Comparison of ENCODE assay signal across 9 cellular contexts in the genomic region with DNA sequence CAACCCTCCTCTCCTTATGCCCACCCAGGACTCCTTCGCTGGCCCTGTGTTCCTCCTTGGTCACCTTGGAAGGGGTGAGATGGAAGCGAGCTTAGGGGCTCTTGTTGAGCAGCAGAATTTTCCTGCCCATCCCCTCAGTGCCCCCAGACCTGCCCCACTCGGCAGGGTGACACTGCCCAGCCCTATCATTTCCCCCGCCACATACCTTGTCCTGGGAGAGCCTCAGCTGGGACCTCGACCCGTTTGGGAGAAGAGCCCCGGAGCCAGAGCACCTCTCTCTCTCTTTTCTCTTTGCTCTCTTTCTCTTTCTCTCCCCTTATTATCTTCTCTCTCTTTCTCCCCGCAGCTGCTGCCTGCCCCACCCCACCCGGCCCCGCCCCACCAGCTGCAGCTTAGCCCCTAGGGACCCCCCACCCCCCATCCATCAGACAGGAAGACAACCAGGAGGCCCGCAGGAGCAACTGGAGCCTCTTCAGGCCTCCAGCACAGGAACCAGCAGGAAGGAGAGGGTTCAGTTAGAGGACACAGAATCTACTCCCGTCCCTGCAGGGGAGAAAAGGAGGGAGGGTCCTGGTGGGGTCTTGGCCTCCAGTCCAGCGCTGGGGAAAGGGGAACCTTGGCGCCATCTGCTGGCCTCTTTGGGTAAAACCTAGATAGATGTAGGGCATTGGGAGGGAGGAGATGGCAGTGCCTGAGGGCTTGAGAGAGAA. TPM values are rescaled to one million over a fixed set of nuclear protein-coding genes. Genes with fewer than 3 reads are reported as not detected.
DNase-seq lines count a peak whose midpoint lies in the region; ATAC-seq and TF ChIP-seq lines count a peak whose summit lies in the region.
"Had no signal": no experiment of that assay in that cellular context is flagged by ENCODE, and none has a peak within 500 bp of the region (broad histone marks: within the 10 kb centered on the region; RNA-seq: fewer than 3 reads in every experiment).

No MANE protein-coding gene starts in this region.

- intact Hi-C loops in activated T-helper 2 cell treated with anti-CD3 and anti-CD28 coated beads, Interferon-gamma antibody, Interleukin-2, Interleukin-4, amounts not matched to agents 10 μg/mL and 5 μg/mL and 100 μg/mL, durations not matched to agents 14 hours and 24 hours and 36 hours (cut with micrococcal nuclease), result loop anchor here (2.0 kb wide), 1 partner anchor 160 kb away; no protein-coding TSS in a partner anchor
- intact Hi-C loops in ovary (cut with DNase I) (loop anchor here in 1 of 4 donors (5.0 kb wide), 2 partner anchors 100 to 160 kb away; no protein-coding TSS in a partner anchor), transverse colon (cut with DNase I; ENCODE audit: low total_unique reads) (no loop called here)

- no peak overlapping the region for H3K27ac Mint-ChIP-seq in activated T-helper 2 cell treated with anti-CD3 and anti-CD28 coated beads, Interferon-gamma antibody, Interleukin-2, Interleukin-4, amounts not matched to agents 10 μg/mL and 5 μg/mL and 100 μg/mL, durations not matched to agents 14 hours and 24 hours and 36 hours

- no peak for ATAC-seq in HG02938 (IDR thresholded peaks at IDR 0.05; ENCODE audit: unreplicated experiment)

- H3K27me3 Mint-ChIP-seq in activated T-helper 2 cell treated with anti-CD3 and anti-CD28 coated beads, Interferon-gamma antibody, Interleukin-2, Interleukin-4, amounts not matched to agents 10 μg/mL and 5 μg/mL and 100 μg/mL, durations not matched to agents 14 hours and 24 hours and 36 hours (ENCODE audit: low read depth), result peaks cover 40% of the 10 kb centered on the region

- TF ChIP-seq EP300 in ovary (IDR thresholded peaks at IDR 0.05), result no peak
- no peak for TF ChIP-seq EP300 in transverse colon (IDR thresholded peaks at IDR 0.05; ENCODE audit: low read depth)

- in situ Hi-C loops in transverse colon (cut with MboI; ENCODE audit: low pct_ligation_motif_present in 1 of 4, low pct_unique_long_range_greater_than_20kb in 1 of 4, low sequenced_read_pairs in 3 of 4), result no loop called here

- TF ChIP-seq POLR2A in ovary (IDR thresholded peaks at IDR 0.05) (no peak), transverse colon (IDR thresholded peaks at IDR 0.05) (no peak)

- peaks cover 9% of the 10 kb centered on the region for H3K4me1 Mint-ChIP-seq in activated T-helper 2 cell treated with anti-CD3 and anti-CD28 coated beads, Interferon-gamma antibody, Interleukin-2, Interleukin-4, amounts not matched to agents 10 μg/mL and 5 μg/mL and 100 μg/mL, durations not matched to agents 14 hours and 24 hours and 36 hours (ENCODE audit: low read depth)

- H3K27me3 ChIP-seq in ovary, result no peaks in the 10 kb centered on the region
- H3K27me3 ChIP-seq in transverse colon, result peaks cover 34% of the 10 kb centered on the region

- H3K9me3 ChIP-seq in ovary, result no peaks in the 10 kb centered on the region
- H3K9me3 ChIP-seq in transverse colon, result no peaks in the 10 kb centered on the region

- H3K4me3 ChIP-seq in ovary (no peak overlapping the region), transverse colon (no peak overlapping the region)

- peaks cover 11% of the 10 kb centered on the region for H3K36me3 Mint-ChIP-seq in activated T-helper 2 cell treated with anti-CD3 and anti-CD28 coated beads, Interferon-gamma antibody, Interleukin-2, Interleukin-4, amounts not matched to agents 10 μg/mL and 5 μg/mL and 100 μg/mL, durations not matched to agents 14 hours and 24 hours and 36 hours (ENCODE audit: low read depth)

- H3K27ac ChIP-seq in ovary (no peak overlapping the region), transverse colon (no peak overlapping the region)

- H3K36me3 ChIP-seq in ovary, result no peaks in the 10 kb centered on the region
- H3K36me3 ChIP-seq in transverse colon, result no peaks in the 10 kb centered on the region

- 28 to 31% (median 29%) methylated on average over 14 of the region's 14 CpGs for WGBS in ovary, 3 donors
- 26 to 39% methylated on average over 4 to 14 of the region's 14 CpGs for WGBS in transverse colon (ENCODE audit: low coverage in 1 of 2), 2 donors

- peaks cover 5% of the 10 kb centered on the region for H3K4me1 ChIP-seq in ovary (ENCODE audit: insufficient read depth)
- peaks cover 5 to 28% (median 15%) of the 10 kb centered on the region in 4 donors for H3K4me1 ChIP-seq in transverse colon

- H3K9me3 Mint-ChIP-seq in activated T-helper 2 cell treated with anti-CD3 and anti-CD28 coated beads, Interferon-gamma antibody, Interleukin-2, Interleukin-4, amounts not matched to agents 10 μg/mL and 5 μg/mL and 100 μg/mL, durations not matched to agents 14 hours and 24 hours and 36 hours, result no peaks in the 10 kb centered on the region

- H3K4me3 Mint-ChIP-seq in activated T-helper 2 cell treated with anti-CD3 and anti-CD28 coated beads, Interferon-gamma antibody, Interleukin-2, Interleukin-4, amounts not matched to agents 10 μg/mL and 5 μg/mL and 100 μg/mL, durations not matched to agents 14 hours and 24 hours and 36 hours (ENCODE audit: low read depth), result no peak overlapping the region

- DNase-seq in DMS 273 treated with DMSO at 0.1 percent for 48 hours (lab: John Stamatoyannopoulos, UW) (peak; percentile 67), Kasumi-1 (lab: John Stamatoyannopoulos, UW) (peak; percentile 39 to 73), RPMI7951 (ENCODE audit: low read depth) (peak; percentile 53), globus pallidus (ENCODE audit: low spot score) (peak; percentile 46), ovary (peak; percentile 67 to 83 (median 80)), transverse colon (peak; percentile 75)
- DNase-seq in activated T-helper 2 cell treated with anti-CD3 and anti-CD28 coated beads, Interferon-gamma antibody, Interleukin-2, Interleukin-4, amounts not matched to agents 10 μg/mL and 5 μg/mL and 100 μg/mL, durations not matched to agents 14 hours and 24 hours and 36 hours (ENCODE audit: low spot score), result peak; percentile 53

- TF ChIP-seq CTCF in ovary (IDR thresholded peaks at IDR 0.05) (peak; percentile 68 to 83 (median 80)), transverse colon (IDR thresholded peaks at IDR 0.05) (peak; percentile 71 to 86 (median 78))

RNA-seq across cellular contexts. Expression of gene FNDC5, which starts 1.6 kb away (rescaled TPM):
- 0.48 and 2.0 TPM in 2 replicates for total RNA-seq in RPMI7951 (2014; rRNA removed; shearing (Covaris generic))
- total RNA-seq in activated T-helper 2 cell treated with anti-CD3 and anti-CD28 coated beads, Interferon-gamma antibody, Interleukin-2, Interleukin-4, amounts not matched to agents 10 μg/mL and 5 μg/mL and 100 μg/mL, durations not matched to agents 14 hours and 24 hours and 36 hours, result not detected in 2 replicates
- total RNA-seq in ovary (10 to 100 TPM in 4 of 7 donors, 1 to 10 TPM in 3; 4.2 to 25.4 (median 12.1) TPM), transverse colon (under 1 TPM in 2 of 4 donors, not detected in 2; 0.32 to 0.55 TPM)
- polyA plus RNA-seq in ovary, result 10 to 100 TPM in 1 of 2 donors, 1 to 10 TPM in 1; 8.2 to 15.6 TPM
- total RNA-seq: T-helper 2 cell treated with Interferon-gamma antibody and Interleukin-4, amounts not matched to agents 100 ng/mL and 5 ng/mL, for 36 hours had no signal

RNA-seq across cellular contexts. Expression of gene HPCA, which starts 13.9 kb away (rescaled TPM):
- total RNA-seq in RPMI7951 (2014; rRNA removed; shearing (Covaris generic)), result not detected in 2 replicates
- 0.62 TPM in 1 of 2 replicates, not detected in the other for total RNA-seq in activated T-helper 2 cell treated with anti-CD3 and anti-CD28 coated beads, Interferon-gamma antibody, Interleukin-2, Interleukin-4, amounts not matched to agents 10 μg/mL and 5 μg/mL and 100 μg/mL, durations not matched to agents 14 hours and 24 hours and 36 hours
- 1 to 10 TPM in 1 of 7 donors, under 1 TPM in 5, not detected in 1; 0.37 to 1.0 (median 0.68) TPM for total RNA-seq in ovary
- polyA plus RNA-seq in ovary, result under 1 TPM; 0.23 to 0.81 TPM
- total RNA-seq in transverse colon, result under 1 TPM in 2 of 4 donors, not detected in 2; 0.64 to 0.96 TPM

RNA-seq across cellular contexts. Expression of gene TMEM54, which starts 28.8 kb away (rescaled TPM):
- 110 and 148 TPM in 2 replicates for total RNA-seq in RPMI7951 (2014; rRNA removed; shearing (Covaris generic))
- total RNA-seq in activated T-helper 2 cell treated with anti-CD3 and anti-CD28 coated beads, Interferon-gamma antibody, Interleukin-2, Interleukin-4, amounts not matched to agents 10 μg/mL and 5 μg/mL and 100 μg/mL, durations not matched to agents 14 hours and 24 hours and 36 hours, result 0.66 and 1.5 TPM in 2 replicates
- total RNA-seq in ovary, result 10 to 100 TPM; 13.5 to 64.0 (median 23.9) TPM
- polyA plus RNA-seq in ovary, result 10 to 100 TPM in 1 of 2 donors, under 1 TPM in 1; 0.85 to 23.3 TPM
- 1,000 to 10,000 TPM in 2 of 4 donors, 100 to 1,000 TPM in 2; 330 to 1,204 (median 846) TPM for total RNA-seq in transverse colon
- total RNA-seq: T-helper 2 cell treated with Interferon-gamma antibody and Interleukin-4, amounts not matched to agents 100 ng/mL and 5 ng/mL, for 36 hours had no signal

RNA-seq across cellular contexts. Expression of gene S100PBP, which starts 54.9 kb away (rescaled TPM):
- total RNA-seq in RPMI7951 (2014; rRNA removed; shearing (Covaris generic)), result 24.4 and 25.0 TPM in 2 replicates
- total RNA-seq in activated T-helper 2 cell treated with anti-CD3 and anti-CD28 coated beads, Interferon-gamma antibody, Interleukin-2, Interleukin-4, amounts not matched to agents 10 μg/mL and 5 μg/mL and 100 μg/mL, durations not matched to agents 14 hours and 24 hours and 36 hours, result 50.2 and 50.5 TPM in 2 replicates
- total RNA-seq in ovary (10 to 100 TPM; 24.8 to 64.2 (median 42.6) TPM), transverse colon (100 to 1,000 TPM in 1 of 4 donors, 10 to 100 TPM in 3; 26.2 to 257 (median 40.7) TPM)
- polyA plus RNA-seq in ovary, result 10 to 100 TPM; 18.1 to 47.0 TPM

RNA-seq across cellular contexts. Expression of gene YARS1, which starts 55.2 kb away (rescaled TPM):
- total RNA-seq in RPMI7951 (2014; rRNA removed; shearing (Covaris generic)), result 100 and 109 TPM in 2 replicates
- 155 and 172 TPM in 2 replicates for total RNA-seq in activated T-helper 2 cell treated with anti-CD3 and anti-CD28 coated beads, Interferon-gamma antibody, Interleukin-2, Interleukin-4, amounts not matched to agents 10 μg/mL and 5 μg/mL and 100 μg/mL, durations not matched to agents 14 hours and 24 hours and 36 hours
- total RNA-seq in ovary (100 to 1,000 TPM in 1 of 7 donors, 10 to 100 TPM in 6; 19.8 to 272 (median 46.2) TPM), transverse colon (10 to 100 TPM; 23.9 to 54.5 (median 33.8) TPM)
- polyA plus RNA-seq in ovary, result 10 to 100 TPM; 23.6 to 95.2 TPM
